In genomic region chr1:225881081-225882007, GRCh38 we compare ENCODE assay signal across 8 cellular contexts. TPM values are rescaled to one million over a fixed set of nuclear protein-coding genes. Genes with fewer than 3 reads are reported as not detected.
DNase-seq lines count a peak whose midpoint lies in the region; ATAC-seq, FAIRE-seq and TF ChIP-seq lines count a peak whose summit lies in the region.

No MANE protein-coding gene starts in this region.

- no peak for FAIRE-seq in D721Med (lab: Jason Lieb, UNC)

- H3K36me3 ChIP-seq in adipocyte (ENCODE audit: control insufficient read depth, insufficient read depth, low read length, severe bottlenecking) = peaks cover 8% of the 10 kb centered on the region

- peak overlapping the region; percentile 98 for H3K9ac ChIP-seq in adipocyte (ENCODE audit: low read length)

- ATAC-seq in GM21515 (IDR thresholded peaks at IDR 0.05; ENCODE audit: unreplicated experiment) (peak; percentile 26), left ventricle myocardium superior (peak; percentile 46)

- H3K27me3 ChIP-seq in adipocyte (replicated peaks; ENCODE audit: control insufficient read depth, insufficient read depth, low read length) = no peaks in the 10 kb centered on the region

- intact Hi-C loops in left ventricle myocardium superior (cut with micrococcal nuclease) = no loop called here

- TF ChIP-seq CTCF in D721Med (IDR thresholded peaks at IDR 0.05; ENCODE audit: insufficient read depth, missing control alignments) = no peak

- peaks cover 56% of the 10 kb centered on the region for H3K4me1 ChIP-seq in adipocyte (ENCODE audit: control insufficient read depth, insufficient read depth, low read length)

- DNase-seq in AG08396 (ENCODE audit: low spot score) = peak; percentile 67
- peak; percentile 63 for DNase-seq in OCI-M1 (lab: John Stamatoyannopoulos, UW)
- peak; percentile 56 for DNase-seq in adipocyte (ENCODE audit: low read depth)
- peak; percentile 74 for DNase-seq in left ventricle myocardium superior
- peak; percentile 36 for DNase-seq in pulmonary artery endothelial cell (ENCODE audit: low read depth, low spot score)
- no peak for DNase-seq in COR-L47 (lab: John Stamatoyannopoulos, UW)
- DNase-seq in D721Med (ENCODE audit: insufficient read length, low spot score) = no peak

- peak overlapping the region; percentile 96 for H3K4me3 ChIP-seq in adipocyte (ENCODE audit: low read length)

- H3K9me3 ChIP-seq in adipocyte (ENCODE audit: control insufficient read depth, low read length) = no peaks in the 10 kb centered on the region

RNA-seq across cellular contexts. Expression of gene TMEM63A, which starts 0.8 kb away (rescaled TPM):
- 30.7 TPM for total RNA-seq in left ventricle myocardium superior
- 8.3 and 12.7 TPM in 2 replicates for total RNA-seq in pulmonary artery endothelial cell

RNA-seq across cellular contexts. Expression of gene LEFTY1, which starts 7.6 kb away (rescaled TPM):
- not detected for total RNA-seq in left ventricle myocardium superior
- total RNA-seq in pulmonary artery endothelial cell = not detected in 2 replicates

RNA-seq across cellular contexts. Expression of gene PYCR2, which starts 42.7 kb away (rescaled TPM):
- total RNA-seq in left ventricle myocardium superior = 62.3 TPM
- 48.0 TPM in 2 replicates for total RNA-seq in pulmonary artery endothelial cell

RNA-seq across cellular contexts. Expression of gene LEFTY2, which starts 59.7 kb away (rescaled TPM):
- 0.47 TPM for total RNA-seq in left ventricle myocardium superior
- total RNA-seq in pulmonary artery endothelial cell = 0.26 TPM in 1 of 2 replicates, not detected in the other

Comparison
In these comparisons a context has a peak if more than half of its experiments do, and no peak if none do; other contexts are left out.
1. DNase-seq: peak in AG08396 (single experiment), OCI-M1 (single experiment), adipocyte (single experiment), left ventricle myocardium superior (single experiment) and pulmonary artery endothelial cell (single experiment); none in COR-L47 (single experiment) and D721Med (single experiment).